ENCODE assay signal across 12 cellular contexts in genomic region chr2:47833516-47833968, GRCh38. TPM values are rescaled to one million over a fixed set of nuclear protein-coding genes. Genes with fewer than 3 reads are reported as not detected.
DNase-seq lines count a peak whose midpoint lies in the region; ATAC-seq and TF ChIP-seq lines count a peak whose summit lies in the region.
"Had no signal": no experiment of that assay in that cellular context is flagged by ENCODE, and none has a peak within 500 bp of the region (broad histone marks: within the 10 kb centered on the region; RNA-seq: fewer than 3 reads in every experiment).

No MANE protein-coding gene starts in this region.

- no peak for TF ChIP-seq POLR2A in adrenal gland (IDR thresholded peaks at IDR 0.05)

- H3K27ac ChIP-seq in adrenal gland (no peak overlapping the region), neural progenitor cell (no peak overlapping the region)

- H3K9me3 Mint-ChIP-seq in neural progenitor cell: no peaks in the 10 kb centered on the region
- H3K9me3 Mint-ChIP-seq: CD8-positive, alpha-beta T cell had no signal

- H3K27me3 ChIP-seq in adrenal gland: no peaks in the 10 kb centered on the region
- no peaks in the 10 kb centered on the region for H3K27me3 ChIP-seq in neural progenitor cell

- H3K4me1 ChIP-seq in adrenal gland (replicated peaks in 1 of 2): peaks cover 0 to 5% of the 10 kb centered on the region in 2 donors
- H3K4me1 ChIP-seq in neural progenitor cell: no peaks in the 10 kb centered on the region

- H3K27me3 Mint-ChIP-seq in neural progenitor cell (ENCODE audit: insufficient read depth, low read depth): no peaks in the 10 kb centered on the region

- no peaks in the 10 kb centered on the region for H3F3A ChIP-seq in neural progenitor cell (ENCODE audit: low read depth)

- H3K9me3 ChIP-seq in adrenal gland (replicated peaks in 1 of 3): no peaks in the 10 kb centered on the region
- H3K9me3 ChIP-seq in neural progenitor cell (ENCODE audit: low read depth): no peaks in the 10 kb centered on the region

- H4K20me1 ChIP-seq in neural progenitor cell (ENCODE audit: low read depth): no peaks in the 10 kb centered on the region

- no peak overlapping the region for H3K4me3 ChIP-seq in adrenal gland
- no peak overlapping the region for H3K4me3 ChIP-seq in neural progenitor cell

- H3K9ac ChIP-seq in neural progenitor cell: no peak overlapping the region

- H3K4me2 ChIP-seq in neural progenitor cell: no peak overlapping the region

- H3K4me3 Mint-ChIP-seq in neural progenitor cell: no peak overlapping the region
- H3K4me3 Mint-ChIP-seq: CD8-positive, alpha-beta T cell had no signal

- TF ChIP-seq CTCF in adrenal gland (IDR thresholded peaks at IDR 0.05) (no peak), neural progenitor cell (IDR thresholded peaks at IDR 0.05) (no peak)

- intact Hi-C loops in adrenal gland (cut with DNase I): no loop called here

- H3K79me2 ChIP-seq in neural progenitor cell (ENCODE audit: low read depth): no peaks in the 10 kb centered on the region

- H3K4me1 Mint-ChIP-seq in neural progenitor cell: peaks cover 1% of the 10 kb centered on the region

- DNase-seq in germinal center (ENCODE audit: low spot score) (peak; percentile 24), adrenal gland (no peak), T1000 (lab: John Stamatoyannopoulos, UW) (no peak), neural progenitor cell (ENCODE audit: low spot score) (no peak)
- DNase-seq: activated T-cell treated with anti-CD3 and anti-CD28 coated beads, Interleukin-2, amount 50 U/mL, for 1 hour; CD8-positive, alpha-beta T cell; head of caudate nucleus; NCI-H226; stimulated activated CD8-positive, alpha-beta memory T cell treated with anti-CD3 and anti-CD28 coated beads, Interleukin-4, amount 100 ng/mL, for 48 hours had no signal

- ATAC-seq in GM18870 (IDR thresholded peaks at IDR 0.05; ENCODE audit: unreplicated experiment) (peak; percentile 88), GM21619 (IDR thresholded peaks at IDR 0.05; ENCODE audit: unreplicated experiment) (peak; percentile 81), HG03135 (IDR thresholded peaks at IDR 0.05; ENCODE audit: unreplicated experiment) (peak; percentile 72)
- ATAC-seq: CD8-positive, alpha-beta T cell had no signal

- H3K27ac Mint-ChIP-seq in neural progenitor cell: no peak overlapping the region
- H3K27ac Mint-ChIP-seq: CD8-positive, alpha-beta T cell had no signal

- H2AFZ ChIP-seq in neural progenitor cell (replicated peaks): no peak overlapping the region

- WGBS in adrenal gland, 4 donors: 92 to 96% (median 94%) methylated on average over 2 of the region's 2 CpGs

- peaks cover 30% of the 10 kb centered on the region for H3K36me3 Mint-ChIP-seq in neural progenitor cell

- H3K36me3 ChIP-seq in adrenal gland (replicated peaks in 1 of 2) (peaks cover 0 to 88% of the 10 kb centered on the region in 2 donors), neural progenitor cell (peaks cover 66% of the 10 kb centered on the region)

RNA-seq across cellular contexts. Expression of gene MSH6, which starts 50.6 kb away (rescaled TPM):
- total RNA-seq in adrenal gland: 10 to 100 TPM; 38.6 to 99.5 (median 55.0) TPM
- polyA plus RNA-seq in adrenal gland: 100 to 1,000 TPM in 1 of 3 donors, 10 to 100 TPM in 1, 1 to 10 TPM in 1; 9.6 to 103 (median 12.4) TPM
- 204 and 276 TPM in 2 replicates for total RNA-seq in neural progenitor cell (ENCODE audit: low replicate concordance)
